11 cellular contexts compared by ENCODE assay signal in genomic region chr16:85715169-85716015, GRCh38. TPM values are rescaled to one million over a fixed set of nuclear protein-coding genes. Genes with fewer than 3 reads are reported as not detected.
A peak's percentile ranks its signal among the peaks of the same experiment; 100 is the strongest.
DNase-seq lines count a peak whose midpoint lies in the region; ATAC-seq and TF ChIP-seq lines count a peak whose summit lies in the region.
"Had no signal": no experiment of that assay in that cellular context is flagged by ENCODE, and none has a peak within 500 bp of the region (broad histone marks: within the 10 kb centered on the region; RNA-seq: fewer than 3 reads in every experiment).

No MANE protein-coding gene starts in this region.

- no peak overlapping the region for H2AFZ ChIP-seq in MM.1S (ENCODE audit: low read length)

- H3K4me2 ChIP-seq in MM.1S (ENCODE audit: low read depth, low read length): no peak overlapping the region

- H3K9me2 ChIP-seq in MM.1S (replicated peaks; ENCODE audit: insufficient read depth, low read length): no peaks in the 10 kb centered on the region

- no peak overlapping the region for H3K27ac ChIP-seq in MM.1S (ENCODE audit: low read length)
- H3K27ac ChIP-seq: tibial nerve had no signal

- no peaks in the 10 kb centered on the region for H3F3A ChIP-seq in MM.1S (ENCODE audit: insufficient read depth, low read length)

- H4K20me1 ChIP-seq in MM.1S (ENCODE audit: insufficient read depth, low read length): no peaks in the 10 kb centered on the region

- H3K27me3 ChIP-seq in MM.1S (replicated peaks; ENCODE audit: insufficient read depth, low read length): peaks cover 18% of the 10 kb centered on the region; the same call in 1 of the 2 replicates

- H3K9me3 ChIP-seq in MM.1S (replicated peaks; ENCODE audit: insufficient read depth, low read length): no peaks in the 10 kb centered on the region

- no peaks in the 10 kb centered on the region for H3K36me3 ChIP-seq in MM.1S (replicated peaks; ENCODE audit: insufficient read depth, low read length)

- peak; percentile 87 for DNase-seq in DMS79 (lab: John Stamatoyannopoulos, UW)
- peak; percentile 35 for DNase-seq in NCI-H146 treated with DMSO at 0.1 percent for 48 hours (lab: John Stamatoyannopoulos, UW; ENCODE audit: unreplicated experiment)
- DNase-seq in SW480 (ENCODE audit: low spot score): peak; percentile 36
- peak; percentile 72 for DNase-seq in myocyte (ENCODE audit: low read depth)
- no peak for DNase-seq in activated effector memory CD4-positive, alpha-beta T cell treated with Interleukin-2 at 50 U/mL for 16 hours
- no peak for DNase-seq in MM.1S
- DNase-seq: effector CD4-positive, alpha-beta T cell; KG1 had no signal

- no peak for TF ChIP-seq CTCF in MM.1S (IDR thresholded peaks at IDR 0.05; ENCODE audit: low read length)

- H3K9ac ChIP-seq in MM.1S (ENCODE audit: low read length): no peak overlapping the region

- H3K4me3 ChIP-seq in MM.1S (ENCODE audit: low read length): no peak overlapping the region
- H3K4me3 ChIP-seq: tibial nerve had no signal

- H3K79me2 ChIP-seq in MM.1S (ENCODE audit: low read length): no peaks in the 10 kb centered on the region

- H3K4me1 ChIP-seq in MM.1S (ENCODE audit: low read length): no peaks in the 10 kb centered on the region

- ATAC-seq in GM21390 (IDR thresholded peaks at IDR 0.05; ENCODE audit: unreplicated experiment) (no peak), HG03571 (IDR thresholded peaks at IDR 0.05; ENCODE audit: unreplicated experiment) (no peak)

RNA-seq across cellular contexts. Expression of gene GINS2, which starts 26.6 kb away (rescaled TPM):
- 0.88 and 2.9 TPM in 2 replicates for total RNA-seq in myocyte
- 1.1 TPM for polyA plus RNA-seq in myocyte (2012)

RNA-seq across cellular contexts. Expression of gene C16orf74, which starts 35.5 kb away (rescaled TPM):
- total RNA-seq in myocyte: 0.16 TPM in 1 of 2 replicates, not detected in the other
- polyA plus RNA-seq in myocyte (2012): 0.19 TPM

Comparison
In these comparisons a context has a peak if more than half of its experiments do, and no peak if none do; other contexts are left out.
1. DNase-seq: peak in DMS79 (single experiment), NCI-H146 treated with DMSO at 0.1 percent for 48 hours (single experiment), SW480 (single experiment) and myocyte (single experiment); none in activated effector memory CD4-positive, alpha-beta T cell treated with Interleukin-2 at 50 U/mL for 16 hours (single experiment) and MM.1S (single experiment).